In the genomic region with DNA sequence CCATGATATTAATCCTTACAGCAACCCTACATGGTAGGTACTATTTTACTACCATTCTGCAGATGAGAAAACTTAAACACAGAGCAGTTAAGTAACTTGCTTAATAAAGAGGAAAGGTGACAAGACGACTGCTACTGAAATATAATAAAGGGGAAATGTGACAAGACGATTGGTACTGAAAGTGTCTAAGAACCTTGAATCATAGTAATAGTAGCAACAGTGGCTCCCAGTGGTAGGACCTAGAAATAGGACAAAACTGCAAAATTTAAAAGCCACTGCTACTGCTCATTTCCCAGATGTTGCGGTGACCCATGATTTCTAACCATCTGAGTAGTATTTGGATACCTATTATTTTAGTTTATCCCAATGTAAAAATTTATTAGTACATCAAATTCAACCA, we compare ENCODE assay signal across 8 cellular contexts.
DNase-seq lines count a peak whose midpoint lies in the region; ATAC-seq lines count a peak whose summit lies in the region.

No MANE protein-coding gene starts in this region.

- ATAC-seq in HG02884 (IDR thresholded peaks at IDR 0.05; ENCODE audit: unreplicated experiment) (peak; percentile 59), GM19328 (IDR thresholded peaks at IDR 0.05; ENCODE audit: unreplicated experiment) (no peak), left ventricle myocardium superior (no peak)

- intact Hi-C loops in left ventricle myocardium superior (cut with micrococcal nuclease): no loop called here

- DNase-seq in NCI-H2196 (lab: John Stamatoyannopoulos, UW; ENCODE audit: unreplicated experiment): peak; percentile 4
- no peak for DNase-seq in NCI-H2196 treated with DMSO at 0.1 percent for 48 hours (lab: John Stamatoyannopoulos, UW; ENCODE audit: unreplicated experiment)
- peak; percentile 38 for DNase-seq in RPMI7951 (ENCODE audit: low read depth)
- peak; percentile 23 for DNase-seq in renal cortical epithelial cell (ENCODE audit: low read depth)
- no peak for DNase-seq in stimulated activated CD4-positive, alpha-beta T cell treated with anti-CD3 and anti-CD28 coated beads, Interleukin-4, amount 100 ng/mL, for 4 hours
- no peak for DNase-seq in left ventricle myocardium superior

Comparison
In these comparisons a context has a peak if more than half of its experiments do, and no peak if none do; other contexts are left out.
1. DNase-seq: peak in NCI-H2196 (single experiment), RPMI7951 (single experiment) and renal cortical epithelial cell (single experiment); none in NCI-H2196 treated with DMSO at 0.1 percent for 48 hours (single experiment), stimulated activated CD4-positive, alpha-beta T cell treated with anti-CD3 and anti-CD28 coated beads, Interleukin-4, amount 100 ng/mL, for 4 hours (0 of 2) and left ventricle myocardium superior (single experiment).